In genomic region chr16:14303654-14304394, GRCh38 we compare ENCODE assay signal across 8 cellular contexts.
DNase-seq lines count a peak whose midpoint lies in the region; ATAC-seq and TF ChIP-seq lines count a peak whose summit lies in the region.

No MANE protein-coding gene starts in this region.

- no peak for TF ChIP-seq CTCF in SK-N-SH (IDR thresholded peaks at IDR 0.05)

- no peak overlapping the region for H3K27ac ChIP-seq in SK-N-SH (ENCODE audit: low read depth in 2 of 2, low read length in 1 of 2)
- peak overlapping the region; percentile 97 for H3K27ac ChIP-seq in subcutaneous abdominal adipose tissue (ENCODE audit: low read depth, low read length)

- peak overlapping the region; percentile 89 for H3K4me2 ChIP-seq in SK-N-SH

- H3K4me3 Mint-ChIP-seq in activated naive CD8-positive, alpha-beta T cell treated with anti-CD3 and anti-CD28 coated beads for 36 hours, result peak overlapping the region; percentile 87
- peak overlapping the region; percentile 66 to 82 (median 77) for H3K4me3 Mint-ChIP-seq in immature natural killer cell

- H3K9me2 ChIP-seq in SK-N-SH, result no peaks in the 10 kb centered on the region

- POLR2A ChIA-PET in SK-N-SH (lab: Yijun Ruan, JAX), result no interaction called here

- peaks cover 68% of the 10 kb centered on the region for H3K79me2 ChIP-seq in SK-N-SH (ENCODE audit: insufficient read depth)

- H3K9me3 Mint-ChIP-seq in activated naive CD8-positive, alpha-beta T cell treated with anti-CD3 and anti-CD28 coated beads for 36 hours, result no peaks in the 10 kb centered on the region
- H3K9me3 Mint-ChIP-seq in immature natural killer cell, result no peaks in the 10 kb centered on the region

- no peak overlapping the region for H2AFZ ChIP-seq in SK-N-SH (ENCODE audit: low read depth)

- peaks cover 25% of the 10 kb centered on the region for H3K4me1 Mint-ChIP-seq in activated naive CD8-positive, alpha-beta T cell treated with anti-CD3 and anti-CD28 coated beads for 36 hours
- peaks cover 20 to 21% of the 10 kb centered on the region in 2 donors for H3K4me1 Mint-ChIP-seq in immature natural killer cell

- no peak for TF ChIP-seq RAD21 in SK-N-SH (IDR thresholded peaks at IDR 0.05; ENCODE audit: low read length)

- DNase-seq in SK-N-SH, result no peak
- no peak for DNase-seq in activated naive CD8-positive, alpha-beta T cell treated with anti-CD3 and anti-CD28 coated beads for 36 hours
- DNase-seq in immature natural killer cell, result no peak
- no peak for DNase-seq in LoVo (ENCODE audit: low spot score)

- no peaks in the 10 kb centered on the region for H3K36me3 Mint-ChIP-seq in activated naive CD8-positive, alpha-beta T cell treated with anti-CD3 and anti-CD28 coated beads for 36 hours
- no peaks in the 10 kb centered on the region for H3K36me3 Mint-ChIP-seq in immature natural killer cell

- no peak overlapping the region for H3K27ac Mint-ChIP-seq in activated naive CD8-positive, alpha-beta T cell treated with anti-CD3 and anti-CD28 coated beads for 36 hours
- no peak overlapping the region for H3K27ac Mint-ChIP-seq in immature natural killer cell

- H3K4me3 ChIP-seq in SK-N-SH (ENCODE audit: low read depth in 2 of 2, low read length in 1 of 2) (peak overlapping the region; percentile 89 to 93; a peak in 3 of 4 replicates), subcutaneous abdominal adipose tissue (ENCODE audit: low read depth in 1 of 5, low read length in 5 of 5) (peak overlapping the region; percentile 70 to 95 (median 87))

- H3K27me3 ChIP-seq in SK-N-SH (ENCODE audit: insufficient read depth), result no peaks in the 10 kb centered on the region
- H3K27me3 ChIP-seq in subcutaneous abdominal adipose tissue (ENCODE audit: control insufficient read depth in 5 of 5, insufficient read depth in 4 of 5, low read length in 5 of 5), result no peaks in the 10 kb centered on the region

- H3K27me3 Mint-ChIP-seq in activated naive CD8-positive, alpha-beta T cell treated with anti-CD3 and anti-CD28 coated beads for 36 hours, result peaks cover 5% of the 10 kb centered on the region
- peaks cover 8 to 20% (median 12%) of the 10 kb centered on the region in 3 donors for H3K27me3 Mint-ChIP-seq in immature natural killer cell (ENCODE audit: low read depth in 3 of 3)

- CTCF ChIA-PET in SK-N-SH (lab: Yijun Ruan, JAX), result interaction anchor here (1.9 kb wide), 1 partner anchor 224 kb away, joined by 6 read pairs; no protein-coding TSS in a partner anchor

- peaks cover 22 to 29% of the 10 kb centered on the region in 2 experiments for H3K4me1 ChIP-seq in SK-N-SH (ENCODE audit: control insufficient read depth in 1 of 2, insufficient read depth in 2 of 2, low read depth in 1 of 2, low read length in 1 of 2)
- H3K4me1 ChIP-seq in subcutaneous abdominal adipose tissue (ENCODE audit: control insufficient read depth in 5 of 5, insufficient read depth in 5 of 5, low read length in 5 of 5), result peaks cover 2 to 63% (median 54%) of the 10 kb centered on the region in 5 donors

- ATAC-seq in SK-N-SH treated with all-trans-retinoic acid at 6 μM for 48 hours (no peak), HG03135 (IDR thresholded peaks at IDR 0.05; ENCODE audit: unreplicated experiment) (no peak), HG02852 (IDR thresholded peaks at IDR 0.05; ENCODE audit: unreplicated experiment) (no peak)

- H3K36me3 ChIP-seq in SK-N-SH (replicated peaks in 1 of 2; ENCODE audit: control insufficient read depth in 1 of 2, insufficient read depth in 2 of 2, low read length in 1 of 2), result no peaks in the 10 kb centered on the region
- H3K36me3 ChIP-seq in subcutaneous abdominal adipose tissue (ENCODE audit: control insufficient read depth in 5 of 5, insufficient read depth in 5 of 5, low read length in 5 of 5), result no peaks in the 10 kb centered on the region

- H3K9me3 ChIP-seq in SK-N-SH (no peaks in the 10 kb centered on the region), subcutaneous abdominal adipose tissue (ENCODE audit: control insufficient read depth in 5 of 5, low read length in 5 of 5) (no peaks in the 10 kb centered on the region)

- 86% methylated on average over 30 of the region's 30 CpGs for WGBS in SK-N-SH (ENCODE audit: low lambda C conversion rate)

- peaks cover 6% of the 10 kb centered on the region for H3F3A ChIP-seq in SK-N-SH (replicated peaks; ENCODE audit: insufficient read depth)

- TF ChIP-seq EP300 in SK-N-SH (IDR thresholded peaks at IDR 0.05; ENCODE audit: borderline replicate concordance in 1 of 2, low read depth in 1 of 2, low read length in 1 of 2), result no peak

- H4K20me1 ChIP-seq in SK-N-SH (ENCODE audit: insufficient read depth), result peaks cover 31% of the 10 kb centered on the region

- no peak overlapping the region; the same call in 1 of the 2 replicates for H3K9ac ChIP-seq in SK-N-SH
- H3K9ac ChIP-seq in subcutaneous abdominal adipose tissue (ENCODE audit: low read length in 5 of 5), result peak overlapping the region; percentile 72 to 96 (median 92)

TF ChIP-seq in SK-N-SH, 30 proteins besides CTCF, POLR2A, EP300 and RAD21:
- TF ChIP-seq RFX5 (IDR thresholded peaks at IDR 0.05; ENCODE audit: low read length) (no peak), IRF3 (IDR thresholded peaks at IDR 0.05; ENCODE audit: low read depth, low read length) (no peak), NRF1 (IDR thresholded peaks at IDR 0.05; ENCODE audit: low read depth, low read length) (no peak), SMC3 (IDR thresholded peaks at IDR 0.05; ENCODE audit: low read depth, low read length) (no peak), ELF1 (IDR thresholded peaks at IDR 0.05) (no peak), SIN3A (IDR thresholded peaks at IDR 0.05; ENCODE audit: borderline replicate concordance, low read depth, low read length) (no peak), CHD2 (IDR thresholded peaks at IDR 0.05; ENCODE audit: low read length, partially characterized antibody) (no peak), POLR2AphosphoS5 (IDR thresholded peaks at IDR 0.05; ENCODE audit: low read depth, low read length) (no peak), PBX3 (IDR thresholded peaks at IDR 0.05) (no peak), TCF12 (IDR thresholded peaks at IDR 0.05) (no peak), GATA2 (CRISPR knock-in tag; IDR thresholded peaks at IDR 0.05) (no peak), FOSL2 (IDR thresholded peaks at IDR 0.05; ENCODE audit: borderline replicate concordance, low read depth) (no peak)

TF ChIP-seq in SK-N-SH treated with all-trans-retinoic acid at 6 μM for 48 hours, 23 proteins besides CTCF, POLR2A, EP300 and RAD21 (continues in another document):
- TF ChIP-seq TSHZ2 (CRISPR knock-in tag; IDR thresholded peaks at IDR 0.05) (no peak), CSDC2 (CRISPR knock-in tag; IDR thresholded peaks at IDR 0.05) (no peak), ISL1 (CRISPR knock-in tag; IDR thresholded peaks at IDR 0.05) (no peak), ESRRG (CRISPR knock-in tag; IDR thresholded peaks at IDR 0.05) (no peak), SNAI2 (CRISPR knock-in tag; IDR thresholded peaks at IDR 0.05) (no peak), POU6F1 (CRISPR knock-in tag; IDR thresholded peaks at IDR 0.05; ENCODE audit: borderline replicate concordance, low read depth) (no peak)
- TF ChIP-seq, protein P1, sequence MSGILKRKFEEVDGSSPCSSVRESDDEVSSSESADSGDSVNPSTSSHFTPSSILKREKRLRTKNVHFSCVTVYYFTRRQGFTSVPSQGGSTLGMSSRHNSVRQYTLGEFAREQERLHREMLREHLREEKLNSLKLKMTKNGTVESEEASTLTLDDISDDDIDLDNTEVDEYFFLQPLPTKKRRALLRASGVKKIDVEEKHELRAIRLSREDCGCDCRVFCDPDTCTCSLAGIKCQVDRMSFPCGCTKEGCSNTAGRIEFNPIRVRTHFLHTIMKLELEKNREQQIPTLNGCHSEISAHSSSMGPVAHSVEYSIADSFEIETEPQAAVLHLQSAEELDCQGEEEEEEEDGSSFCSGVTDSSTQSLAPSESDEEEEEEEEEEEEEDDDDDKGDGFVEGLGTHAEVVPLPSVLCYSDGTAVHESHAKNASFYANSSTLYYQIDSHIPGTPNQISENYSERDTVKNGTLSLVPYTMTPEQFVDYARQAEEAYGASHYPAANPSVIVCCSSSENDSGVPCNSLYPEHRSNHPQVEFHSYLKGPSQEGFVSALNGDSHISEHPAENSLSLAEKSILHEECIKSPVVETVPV (CRISPR knock-in tag; IDR thresholded peaks at IDR 0.05), result no peak
